In genomic region chr6:125792172-125792571, GRCh38 we compare ENCODE assay signal across 11 cellular contexts. TPM values are rescaled to one million over a fixed set of nuclear protein-coding genes. Genes with fewer than 3 reads are reported as not detected.
A peak's percentile ranks its signal among the peaks of the same experiment; 100 is the strongest.
DNase-seq lines count a peak whose midpoint lies in the region; ATAC-seq and TF ChIP-seq lines count a peak whose summit lies in the region.
"Had no signal": no experiment of that assay in that cellular context is flagged by ENCODE, and none has a peak within 500 bp of the region (broad histone marks: within the 10 kb centered on the region; RNA-seq: fewer than 3 reads in every experiment).

No MANE protein-coding gene starts in this region.

- H4K20me1 ChIP-seq in fibroblast of lung (ENCODE audit: control insufficient read depth, extremely low read depth, insufficient read depth, low read length) = no peaks in the 10 kb centered on the region

- no peaks in the 10 kb centered on the region for H3K9me3 ChIP-seq in fibroblast of lung (ENCODE audit: control insufficient read depth, insufficient read depth, low read depth, low read length)

- H3K9ac ChIP-seq in fibroblast of lung (ENCODE audit: insufficient read depth, low read length) = no peak overlapping the region

- H3K4me1 Mint-ChIP-seq in activated CD4-positive, alpha-beta T cell treated with anti-CD3 and anti-CD28 coated beads, Interleukin-2, amount 10 ng/mL, durations not matched to agents 7 days and 5 days = peaks cover 53% of the 10 kb centered on the region
- peaks cover 41% of the 10 kb centered on the region for H3K4me1 Mint-ChIP-seq in WTC11

- H3K4me1 ChIP-seq in fibroblast of lung (ENCODE audit: control insufficient read depth, extremely low read depth, insufficient read depth, low read length) = peaks cover 20% of the 10 kb centered on the region

- peak overlapping the region; percentile 63 to 84 (median 77) for H3K4me3 ChIP-seq in fibroblast of lung (replicated peaks in 1 of 4; ENCODE audit: control extremely low read depth in 1 of 4, insufficient read depth in 1 of 4, low read depth in 3 of 4, low read length in 4 of 4)

- H3K27ac Mint-ChIP-seq in activated CD4-positive, alpha-beta T cell treated with anti-CD3 and anti-CD28 coated beads, Interleukin-2, amount 10 ng/mL, durations not matched to agents 7 days and 5 days = no peak overlapping the region
- H3K27ac Mint-ChIP-seq in WTC11 = no peak overlapping the region

- H2AFZ ChIP-seq in fibroblast of lung (ENCODE audit: low read length) = no peak overlapping the region

- H3K4me3 Mint-ChIP-seq in activated CD4-positive, alpha-beta T cell treated with anti-CD3 and anti-CD28 coated beads, Interleukin-2, amount 10 ng/mL, durations not matched to agents 7 days and 5 days = peak overlapping the region; percentile 87
- H3K4me3 Mint-ChIP-seq in WTC11 = peak overlapping the region; percentile 83

- no peaks in the 10 kb centered on the region for H3K27me3 ChIP-seq in fibroblast of lung (ENCODE audit: control insufficient read depth, insufficient read depth, low read length)

- no peaks in the 10 kb centered on the region for H3K9me3 Mint-ChIP-seq in activated CD4-positive, alpha-beta T cell treated with anti-CD3 and anti-CD28 coated beads, Interleukin-2, amount 10 ng/mL, durations not matched to agents 7 days and 5 days
- H3K9me3 Mint-ChIP-seq in WTC11 = no peaks in the 10 kb centered on the region

- H3K27ac ChIP-seq in fibroblast of lung (ENCODE audit: insufficient read depth, low read length) (no peak overlapping the region), substantia nigra (ENCODE audit: low read depth, low read length, poor library complexity, severe bottlenecking) (peak overlapping the region; percentile 5)
- H3K27ac ChIP-seq: C4-2B, SK-N-MC had no signal

- H3K36me3 Mint-ChIP-seq in activated CD4-positive, alpha-beta T cell treated with anti-CD3 and anti-CD28 coated beads, Interleukin-2, amount 10 ng/mL, durations not matched to agents 7 days and 5 days (ENCODE audit: low read depth) = peaks cover 21% of the 10 kb centered on the region
- no peaks in the 10 kb centered on the region for H3K36me3 Mint-ChIP-seq in WTC11

- CTCF ChIA-PET in activated CD4-positive, alpha-beta T cell treated with anti-CD3 and anti-CD28 coated beads, Interleukin-2, amount 10 ng/mL, durations not matched to agents 7 days and 5 days (lab: Charles Lee) = interaction anchor here (0.7 to 3.7 kb wide), 10 partner anchors 9 to 483 kb away, joined by 3 to 50 read pairs (median 4); partner anchors contain the start of gene HINT3
- CTCF ChIA-PET in WTC11 (lab: Charles Lee) = interaction anchor here (1.4 to 6.3 kb wide), 9 partner anchors 9 to 488 kb away, joined by 3 to 46 read pairs (median 6); partner anchors contain the start of gene HINT3

- in situ Hi-C loops in ACHN (cut with HindIII; ENCODE audit: low pct_ligation_motif_present, low pct_unique_long_range_greater_than_20kb, low sequenced_read_pairs) = no loop called here

- no peaks in the 10 kb centered on the region for H3K36me3 ChIP-seq in fibroblast of lung (ENCODE audit: control insufficient read depth, insufficient read depth, low read length)

- H3K27me3 Mint-ChIP-seq in activated CD4-positive, alpha-beta T cell treated with anti-CD3 and anti-CD28 coated beads, Interleukin-2, amount 10 ng/mL, durations not matched to agents 7 days and 5 days = no peaks in the 10 kb centered on the region
- H3K27me3 Mint-ChIP-seq in WTC11 (ENCODE audit: low read depth) = no peaks in the 10 kb centered on the region

- no peak for DNase-seq in activated CD4-positive, alpha-beta T cell treated with anti-CD3 and anti-CD28 coated beads, Interleukin-2, amount 10 ng/mL, durations not matched to agents 7 days and 5 days
- DNase-seq in activated CD4-positive, alpha-beta T cell treated with anti-CD3 and anti-CD28 coated beads for 48 hours = no peak
- DNase-seq in WTC11 (ENCODE audit: low spot score) = no peak
- no peak for DNase-seq in fibroblast of lung (ENCODE audit: low read depth in 2 of 2)
- DNase-seq in substantia nigra (lab: John Stamatoyannopoulos, UW) = no peak
- no peak for DNase-seq in effector CD4-positive, alpha-beta T cell
- no peak for DNase-seq in ACHN
- DNase-seq: stimulated activated CD4-positive, alpha-beta T cell treated with anti-CD3 and anti-CD28 coated beads, Interleukin-12 subunit alpha, Interleukin-12 subunit beta, amount 100 ng/mL, for 4 hours had no signal

- peaks cover 18% of the 10 kb centered on the region for H3K79me2 ChIP-seq in fibroblast of lung (ENCODE audit: control insufficient read depth, insufficient read depth, low read length)

- TF ChIP-seq CTCF in WTC11 (IDR thresholded peaks at IDR 0.05) = no peak
- no peak for TF ChIP-seq CTCF in fibroblast of lung (conservative IDR thresholded peaks at IDR 0.05 in 1 of 2, IDR thresholded peaks at IDR 0.05 in 1 of 2; ENCODE audit: low read depth in 1 of 2, low read length in 2 of 2)

- ATAC-seq in WTC11 (no peak), HG02759 (IDR thresholded peaks at IDR 0.05; ENCODE audit: unreplicated experiment) (no peak)

- POLR2A ChIA-PET in activated CD4-positive, alpha-beta T cell treated with anti-CD3 and anti-CD28 coated beads, Interleukin-2, amount 10 ng/mL, durations not matched to agents 7 days and 5 days (lab: Charles Lee) = interaction anchor here (0.5 to 3.1 kb wide), 2 partner anchors 126 to 194 kb away, joined by 3 to 13 read pairs; partner anchors contain the start of gene TRMT11
- POLR2A ChIA-PET in WTC11 (lab: Charles Lee) = interaction anchor here (1.0 kb wide), 1 partner anchor 47 kb away, joined by 3 read pairs; no protein-coding TSS in a partner anchor

- H3K4me2 ChIP-seq in fibroblast of lung (ENCODE audit: extremely low read depth, insufficient read depth, low read length) = peak overlapping the region; percentile 91

TF ChIP-seq in WTC11, 78 proteins besides CTCF, POLR2A, EP300 and RAD21 (continues in another document):
- no peak for TF ChIP-seq FOXP4 (CRISPR knock-in tag; IDR thresholded peaks at IDR 0.05)
- TF ChIP-seq ESRRA (CRISPR knock-in tag; IDR thresholded peaks at IDR 0.05; ENCODE audit: borderline replicate concordance) = no peak
- no peak for TF ChIP-seq NR1H2 (CRISPR knock-in tag; IDR thresholded peaks at IDR 0.05)
- no peak for TF ChIP-seq RELA (CRISPR knock-in tag; IDR thresholded peaks at IDR 0.05; ENCODE audit: borderline replicate concordance)
- no peak for TF ChIP-seq ZBTB43 (CRISPR knock-in tag; IDR thresholded peaks at IDR 0.05)
- TF ChIP-seq ZNF263 (CRISPR knock-in tag; IDR thresholded peaks at IDR 0.05; ENCODE audit: low read depth) = no peak
- TF ChIP-seq, protein P1, sequence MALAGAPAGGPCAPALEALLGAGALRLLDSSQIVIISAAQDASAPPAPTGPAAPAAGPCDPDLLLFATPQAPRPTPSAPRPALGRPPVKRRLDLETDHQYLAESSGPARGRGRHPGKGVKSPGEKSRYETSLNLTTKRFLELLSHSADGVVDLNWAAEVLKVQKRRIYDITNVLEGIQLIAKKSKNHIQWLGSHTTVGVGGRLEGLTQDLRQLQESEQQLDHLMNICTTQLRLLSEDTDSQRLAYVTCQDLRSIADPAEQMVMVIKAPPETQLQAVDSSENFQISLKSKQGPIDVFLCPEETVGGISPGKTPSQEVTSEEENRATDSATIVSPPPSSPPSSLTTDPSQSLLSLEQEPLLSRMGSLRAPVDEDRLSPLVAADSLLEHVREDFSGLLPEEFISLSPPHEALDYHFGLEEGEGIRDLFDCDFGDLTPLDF (CRISPR knock-in tag; IDR thresholded peaks at IDR 0.05) = no peak
- TF ChIP-seq SMAD4 (CRISPR knock-in tag; IDR thresholded peaks at IDR 0.05) = no peak

RNA-seq across cellular contexts. Expression of gene NCOA7, which starts 1.4 kb away (rescaled TPM):
- 10 to 100 TPM; 43.2 to 53.1 TPM for total RNA-seq in activated CD4-positive, alpha-beta T cell treated with anti-CD3 and anti-CD28 coated beads, Interleukin-2, amount 10 ng/mL, durations not matched to agents 7 days and 5 days
- 9.0 to 14.4 TPM (median 9.9 TPM) in 3 replicates for total RNA-seq in WTC11 (2021)
- total RNA-seq in fibroblast of lung = 38.5 and 49.9 TPM in 2 replicates
- polyA plus RNA-seq in fibroblast of lung = 12.8 and 13.7 TPM in 2 replicates
- polyA plus RNA-seq in fibroblast of lung (2012) = 12.6 and 14.7 TPM in 2 replicates
- polyA minus RNA-seq in fibroblast of lung (ENCODE audit: low replicate concordance) = 1.3 and 6.9 TPM in 2 replicates

RNA-seq across cellular contexts. Expression of gene HEY2, which starts 42.7 kb away (rescaled TPM):
- not detected for total RNA-seq in activated CD4-positive, alpha-beta T cell treated with anti-CD3 and anti-CD28 coated beads, Interleukin-2, amount 10 ng/mL, durations not matched to agents 7 days and 5 days
- total RNA-seq in WTC11 (2021) = 10.6 to 12.3 TPM (median 11.5 TPM) in 3 replicates
- total RNA-seq in fibroblast of lung = not detected in 2 replicates
- polyA plus RNA-seq in fibroblast of lung = not detected in 2 replicates
- not detected in 2 replicates for polyA plus RNA-seq in fibroblast of lung (2012)
- polyA minus RNA-seq in fibroblast of lung (ENCODE audit: low replicate concordance) = not detected in 2 replicates

Comparison
In these comparisons a context has a peak if more than half of its experiments do, and no peak if none do; other contexts are left out.
1. RNA of gene HEY2, which starts 42.7 kb away (total RNA-seq): 10.6 to 12.3 TPM in WTC11; not detected in activated CD4-positive, alpha-beta T cell treated with anti-CD3 and anti-CD28 coated beads, Interleukin-2, amount 10 ng/mL, durations not matched to agents 7 days and 5 days and not detected in fibroblast of lung; every median in the first group is over 10 times any median in the second.